8 cellular contexts compared by ENCODE assay signal in genomic region chr13:49300716-49301589, GRCh38. TPM values are rescaled to one million over a fixed set of nuclear protein-coding genes. Genes with fewer than 3 reads are reported as not detected.
DNase-seq lines count a peak whose midpoint lies in the region; ATAC-seq and TF ChIP-seq lines count a peak whose summit lies in the region.

No MANE protein-coding gene starts in this region.

- peaks cover 4% of the 10 kb centered on the region for H3K27me3 Mint-ChIP-seq in activated naive CD4-positive, alpha-beta T cell treated with anti-CD3 and anti-CD28 coated beads, Interleukin-2, amount 10 ng/mL, durations not matched to agents 7 days and 5 days
- H3K27me3 Mint-ChIP-seq in glutamatergic neuron (ENCODE audit: unreplicated experiment), result peaks cover 11% of the 10 kb centered on the region

- no peaks in the 10 kb centered on the region for H3K27me3 ChIP-seq in prostate gland (replicated peaks; ENCODE audit: insufficient read depth)

- intact Hi-C loops in prostate gland (cut with DNase I), result loop anchor here (1.0 to 5.0 kb wide), 3 partner anchors 136 to 306 kb away; partner anchors contain the start of gene PHF11

- ATAC-seq in GM21723 (IDR thresholded peaks at IDR 0.05; ENCODE audit: unreplicated experiment), result peak; percentile 92

- H3K9me3 ChIP-seq in prostate gland, result no peaks in the 10 kb centered on the region

- H3K36me3 Mint-ChIP-seq in activated naive CD4-positive, alpha-beta T cell treated with anti-CD3 and anti-CD28 coated beads, Interleukin-2, amount 10 ng/mL, durations not matched to agents 7 days and 5 days, result no peaks in the 10 kb centered on the region
- H3K36me3 Mint-ChIP-seq in glutamatergic neuron (ENCODE audit: unreplicated experiment), result no peaks in the 10 kb centered on the region

- H3K36me3 ChIP-seq in prostate gland, result no peaks in the 10 kb centered on the region
- no peaks in the 10 kb centered on the region for H3K36me3 ChIP-seq in urinary bladder (ENCODE audit: insufficient read depth)

- DNase-seq in EL, result peak; percentile 77
- peak; percentile 90 to 92 for DNase-seq in Kasumi-1 (lab: John Stamatoyannopoulos, UW)
- DNase-seq in SK-N-DZ (ENCODE audit: low spot score), result peak; percentile 77
- DNase-seq in activated naive CD4-positive, alpha-beta T cell treated with anti-CD3 and anti-CD28 coated beads, Interleukin-2, amount 10 ng/mL, durations not matched to agents 7 days and 5 days, result peak; percentile 77
- no peak for DNase-seq in glutamatergic neuron
- peak; percentile 53 for DNase-seq in prostate gland (ENCODE audit: low spot score)

- TF ChIP-seq CTCF in glutamatergic neuron (IDR thresholded peaks at IDR 0.05; ENCODE audit: partially characterized antibody, unreplicated experiment), result peak; percentile 82
- peak; percentile 68 to 91 (median 90) for TF ChIP-seq CTCF in prostate gland (IDR thresholded peaks at IDR 0.05)

- H3K4me1 ChIP-seq in prostate gland (replicated peaks) (no peaks in the 10 kb centered on the region), urinary bladder (ENCODE audit: insufficient read depth) (no peaks in the 10 kb centered on the region)

- no peak overlapping the region for H3K4me3 ChIP-seq in prostate gland
- peak overlapping the region; percentile 22 for H3K4me3 ChIP-seq in urinary bladder (ENCODE audit: low read depth, low read length)

- WGBS in prostate gland, result 47% methylated on average over 20 of the region's 20 CpGs
- 44% methylated on average over 20 of the region's 20 CpGs for WGBS in urinary bladder

- peak overlapping the region; percentile 46 for H3K27ac Mint-ChIP-seq in activated naive CD4-positive, alpha-beta T cell treated with anti-CD3 and anti-CD28 coated beads, Interleukin-2, amount 10 ng/mL, durations not matched to agents 7 days and 5 days
- no peak overlapping the region for H3K27ac Mint-ChIP-seq in glutamatergic neuron (ENCODE audit: unreplicated experiment)

- H3K27ac ChIP-seq in prostate gland (no peak overlapping the region), urinary bladder (ENCODE audit: low read depth) (no peak overlapping the region)

- no peaks in the 10 kb centered on the region for H3K9me3 Mint-ChIP-seq in activated naive CD4-positive, alpha-beta T cell treated with anti-CD3 and anti-CD28 coated beads, Interleukin-2, amount 10 ng/mL, durations not matched to agents 7 days and 5 days
- H3K9me3 Mint-ChIP-seq in glutamatergic neuron (ENCODE audit: unreplicated experiment), result peaks cover 2% of the 10 kb centered on the region

- H3K4me3 Mint-ChIP-seq in activated naive CD4-positive, alpha-beta T cell treated with anti-CD3 and anti-CD28 coated beads, Interleukin-2, amount 10 ng/mL, durations not matched to agents 7 days and 5 days, result peak overlapping the region; percentile 27
- no peak overlapping the region for H3K4me3 Mint-ChIP-seq in glutamatergic neuron (ENCODE audit: unreplicated experiment)

- peaks cover 21% of the 10 kb centered on the region for H3K4me1 Mint-ChIP-seq in activated naive CD4-positive, alpha-beta T cell treated with anti-CD3 and anti-CD28 coated beads, Interleukin-2, amount 10 ng/mL, durations not matched to agents 7 days and 5 days
- H3K4me1 Mint-ChIP-seq in glutamatergic neuron (ENCODE audit: low read depth, unreplicated experiment), result peaks cover 7% of the 10 kb centered on the region

- no peak for TF ChIP-seq POLR2A in prostate gland (IDR thresholded peaks at IDR 0.05)

- CTCF ChIA-PET in activated naive CD4-positive, alpha-beta T cell treated with anti-CD3 and anti-CD28 coated beads, Interleukin-2, amount 10 ng/mL, durations not matched to agents 7 days and 5 days (lab: Charles Lee), result interaction anchor here (0.7 to 2.4 kb wide), 12 partner anchors 12 to 1813 kb away, joined by 3 to 14 read pairs (median 4); no protein-coding TSS in a partner anchor

RNA-seq across cellular contexts. Expression of gene CDADC1, which starts 53.2 kb away (rescaled TPM):
- polyA plus RNA-seq in SK-N-DZ (2014; cell fraction: cytosol; rRNA removed), result 5.2 and 8.0 TPM in 2 replicates
- polyA plus RNA-seq in SK-N-DZ (2014; cell fraction: nucleus; rRNA removed), result 7.1 and 7.8 TPM in 2 replicates
- 4.3 TPM for total RNA-seq in glutamatergic neuron (ENCODE audit: unreplicated experiment)
- 1 to 10 TPM; 2.0 to 6.1 TPM for total RNA-seq in prostate gland
- 6.6 TPM for total RNA-seq in urinary bladder
- polyA plus RNA-seq in urinary bladder, result 7.2 TPM
